ENCODE assay signal across 21 cellular contexts in the genomic region with DNA sequence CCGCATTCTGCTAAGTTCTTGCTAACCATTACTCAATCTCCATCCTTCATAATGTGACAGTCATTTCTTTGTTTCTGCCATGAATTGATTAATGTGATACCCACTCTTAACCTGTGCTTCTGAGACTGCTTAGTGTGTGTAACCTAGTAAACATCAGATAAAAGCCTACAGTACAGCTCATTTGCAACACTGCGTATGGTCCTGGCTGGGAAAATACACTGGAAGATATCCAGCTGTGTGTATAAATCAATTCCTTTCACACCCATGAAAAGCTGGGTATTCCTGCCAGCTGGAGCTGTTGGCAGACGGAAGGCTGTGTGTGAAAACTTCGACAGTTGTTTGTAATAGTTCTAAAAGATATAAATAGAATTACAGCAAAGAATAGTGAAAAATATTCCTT.
DNase-seq lines count a peak whose midpoint lies in the region; ATAC-seq lines count a peak whose summit lies in the region.
"Had no signal": no experiment of that assay in that cellular context is flagged by ENCODE, and none has a peak within 500 bp of the region (broad histone marks: within the 10 kb centered on the region; RNA-seq: fewer than 3 reads in every experiment).

No MANE protein-coding gene starts in this region.

- H3K4me3 ChIP-seq in aorta (ENCODE audit: low read length in 2 of 2), result no peak overlapping the region
- H3K4me3 ChIP-seq: colonic mucosa, hepatocyte, right atrium auricular region, upper lobe of left lung had no signal

- intact Hi-C loops in aorta (cut with DNase I), result no loop called here

- ATAC-seq in aorta (ENCODE audit: low FRiP score), result peak; percentile 22
- ATAC-seq: activated T-cell treated with anti-CD3 and anti-CD28 coated beads, Interleukin-2, amount 50 U/mL, for 72 hours; esophagus mucosa; natural killer cell had no signal

- 4 to 6% methylated on average over 4 of the region's 4 CpGs for WGBS in aorta, 2 donors

- no peaks in the 10 kb centered on the region for H3K36me3 ChIP-seq in aorta (ENCODE audit: control insufficient read depth in 1 of 2, insufficient read depth in 2 of 2, low read length in 1 of 2)
- H3K36me3 ChIP-seq: colonic mucosa, right atrium auricular region, upper lobe of left lung had no signal

- no peaks in the 10 kb centered on the region for H3K9me3 ChIP-seq in aorta (ENCODE audit: control insufficient read depth, low read length)
- H3K9me3 ChIP-seq: colonic mucosa, right atrium auricular region, upper lobe of left lung had no signal

- DNase-seq in NCI-H345 (lab: John Stamatoyannopoulos, UW), result peak; percentile 19
- DNase-seq in NCI-H345 treated with DMSO at 0.1 percent for 48 hours (lab: John Stamatoyannopoulos, UW; ENCODE audit: unreplicated experiment), result no peak
- DNase-seq in NCI-H446 (lab: John Stamatoyannopoulos, UW), result peak; percentile 53 to 83
- peak; percentile 46 for DNase-seq in hippocampal formation (lab: John Stamatoyannopoulos, UW)
- no peak for DNase-seq in aorta
- no peak for DNase-seq in activated effector memory CD4-positive, alpha-beta T cell treated with Interleukin-2 at 50 U/mL for 16 hours
- no peak for DNase-seq in cortex of kidney (lab: John Stamatoyannopoulos, UW)
- no peak for DNase-seq in foreskin melanocyte
- DNase-seq: activated CD4-positive, alpha-beta T cell treated with anti-CD3 and anti-CD28 coated beads for 48 hours; activated T-cell treated with anti-CD3 and anti-CD28 coated beads, Interleukin-2, amount 50 U/mL, for 72 hours; amniotic stem cell; CD8-positive, alpha-beta memory T cell; colonic mucosa; natural killer cell; NCI-H82; stimulated activated CD4-positive, alpha-beta T cell treated with anti-CD3 and anti-CD28 coated beads, Interleukin-2, amount 100 ng/mL, for 48 hours; T-helper 9 cell; upper lobe of left lung had no signal

- no peaks in the 10 kb centered on the region for H3K27me3 ChIP-seq in aorta (ENCODE audit: control insufficient read depth in 1 of 2, insufficient read depth in 2 of 2, low read length in 1 of 2)
- H3K27me3 ChIP-seq: colonic mucosa, hepatocyte, right atrium auricular region, upper lobe of left lung had no signal

- H3K27ac ChIP-seq in aorta (ENCODE audit: low read depth in 1 of 2, low read length in 2 of 2), result no peak overlapping the region
- H3K27ac ChIP-seq: colonic mucosa, hepatocyte, right atrium auricular region, upper lobe of left lung had no signal

- peaks cover 0 to 2% of the 10 kb centered on the region in 2 donors for H3K4me1 ChIP-seq in aorta (ENCODE audit: control insufficient read depth in 1 of 2, insufficient read depth in 2 of 2, low read length in 2 of 2)
- H3K4me1 ChIP-seq: colonic mucosa, right atrium auricular region, upper lobe of left lung had no signal

Comparison
In these comparisons a context has a peak if more than half of its experiments do, and no peak if none do; other contexts are left out.
1. DNase-seq: peak in NCI-H345 (single experiment), NCI-H446 (2 of 2) and hippocampal formation (2 of 2); none in NCI-H345 treated with DMSO at 0.1 percent for 48 hours (single experiment), aorta (0 of 2), activated effector memory CD4-positive, alpha-beta T cell treated with Interleukin-2 at 50 U/mL for 16 hours (single experiment), cortex of kidney (single experiment) and foreskin melanocyte (single experiment).